ENCODE assay signal across 12 cellular contexts in the genomic region with DNA sequence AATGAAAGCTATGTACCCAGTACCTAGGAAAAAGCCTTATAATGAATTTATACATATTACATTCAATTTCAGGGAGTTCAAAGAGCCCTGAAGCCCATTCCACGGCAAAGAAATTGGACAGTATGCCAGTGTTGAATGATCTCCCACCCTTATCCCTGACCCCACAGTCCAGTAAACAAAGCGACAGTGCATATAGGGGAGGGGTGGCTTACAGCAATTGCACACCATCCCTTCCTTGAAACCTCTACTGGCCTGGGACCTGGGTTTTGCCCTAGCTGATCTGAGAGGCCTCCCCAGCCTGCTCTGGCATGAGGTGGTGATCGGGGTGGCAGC. TPM values are rescaled to one million over a fixed set of nuclear protein-coding genes. Genes with fewer than 3 reads are reported as not detected.
DNase-seq lines count a peak whose midpoint lies in the region; ATAC-seq, FAIRE-seq and TF ChIP-seq lines count a peak whose summit lies in the region.
"Had no signal": no experiment of that assay in that cellular context is flagged by ENCODE, and none has a peak within 500 bp of the region (broad histone marks: within the 10 kb centered on the region; RNA-seq: fewer than 3 reads in every experiment).

No MANE protein-coding gene starts in this region.

- peak overlapping the region; percentile 30; the same call in 1 of the 2 replicates for H2BK20ac ChIP-seq in IMR-90 (ENCODE audit: low read depth, low read length)

- H3K4me3 ChIP-seq in IMR-90 (ENCODE audit: insufficient read depth, low read depth, low read length) (no peak overlapping the region), brain microvascular endothelial cell (ENCODE audit: low read depth, low read length) (no peak overlapping the region), HepG2 (replicated peaks in 1 of 3; ENCODE audit: insufficient read depth in 1 of 3, low read depth in 2 of 3, low read length in 3 of 3) (peak overlapping the region; percentile 23 to 64 (median 37); a peak in 4 of 6 replicates), trophoblast cell (ENCODE audit: low read depth, low read length) (no peak overlapping the region)

- dilution Hi-C loops in IMR-90 (cut with HindIII; ENCODE audit: low sequenced_read_pairs, unreplicated experiment): no loop called here

- H3K18ac ChIP-seq in IMR-90 (ENCODE audit: low read depth, low read length): no peak overlapping the region
- peak overlapping the region; percentile 70 for H3K18ac ChIP-seq in trophoblast cell (ENCODE audit: low read length)

- peak overlapping the region; percentile 73 for H2BK12ac ChIP-seq in trophoblast cell (ENCODE audit: low read length)

- H3K14ac ChIP-seq in IMR-90 (replicated peaks; ENCODE audit: low read depth, low read length) (no peak overlapping the region), trophoblast cell (ENCODE audit: low read length) (peak overlapping the region; percentile 66)

- H4K20me1 ChIP-seq in IMR-90 (ENCODE audit: insufficient read depth, low read length) (no peaks in the 10 kb centered on the region), HepG2 (ENCODE audit: insufficient read depth, low read length) (no peaks in the 10 kb centered on the region)

- H3K9ac ChIP-seq in IMR-90 (ENCODE audit: low read depth, low read length) (no peak overlapping the region), HepG2 (ENCODE audit: insufficient read depth, low read depth, low read length) (no peak overlapping the region), trophoblast cell (ENCODE audit: low read length) (no peak overlapping the region)

- H3K4me1 ChIP-seq in IMR-90 (ENCODE audit: control insufficient read depth, insufficient read depth, low read length) (peaks cover 15% of the 10 kb centered on the region), HepG2 (ENCODE audit: insufficient read depth, low read length) (peaks cover 90% of the 10 kb centered on the region), trophoblast cell (ENCODE audit: control insufficient read depth in 1 of 2, insufficient read depth in 2 of 2, low read length in 2 of 2) (peaks cover 23 to 24% of the 10 kb centered on the region in 2 experiments)

- TF ChIP-seq EP300 in HepG2 (IDR thresholded peaks at IDR 0.05; ENCODE audit: low read depth in 2 of 2, low read length in 2 of 2) (no peak), HepG2 (CRISPR knock-in tag; IDR thresholded peaks at IDR 0.05; ENCODE audit: borderline replicate concordance) (no peak)

- no peaks in the 10 kb centered on the region for H3K79me2 ChIP-seq in HepG2 (ENCODE audit: insufficient read depth, low read length)
- no peaks in the 10 kb centered on the region for H3K79me2 ChIP-seq in trophoblast cell (ENCODE audit: control insufficient read depth, insufficient read depth, low read length, poor library complexity)

- POLR2A ChIA-PET in IMR-90 (lab: Charles Lee; ENCODE audit: unreplicated experiment) (no interaction called here), HepG2 (lab: Yijun Ruan, JAX) (interaction anchor here (1.1 to 3.7 kb wide), 7 partner anchors 10 to 115 kb away, joined by 3 to 52 read pairs (median 4); partner anchors contain the start of genes DDX23 and RND1)

- H4K91ac ChIP-seq in IMR-90 (ENCODE audit: insufficient read depth, low read depth, low read length) (no peak overlapping the region; the same call in 1 of the 2 replicates), trophoblast cell (ENCODE audit: low read depth, low read length) (peak overlapping the region; percentile 98)

- FAIRE-seq in HepG2 (lab: Jason Lieb, UNC): no peak
- FAIRE-seq in HTR-8/SVneo (lab: Jason Lieb, UNC): no peak

- H3K4me2 ChIP-seq in IMR-90 (ENCODE audit: low read depth, low read length): no peak overlapping the region
- H3K4me2 ChIP-seq in HepG2 (ENCODE audit: low read depth, low read length): peak overlapping the region; percentile 93
- H3K4me2 ChIP-seq in trophoblast cell (ENCODE audit: low read length): peak overlapping the region; percentile 37

- H4K5ac ChIP-seq in IMR-90 (ENCODE audit: low read depth, low read length): no peak overlapping the region; the same call in 1 of the 2 replicates

- H3K23ac ChIP-seq in IMR-90 (ENCODE audit: low read depth, low read length) (0 out of 2 replicates have a peak overlapping the region, but pooled peaks have one; percentile 6), trophoblast cell (ENCODE audit: low read length) (no peak overlapping the region)

- H2AK9ac ChIP-seq in IMR-90 (replicated peaks; ENCODE audit: low read depth, low read length, poor library complexity): no peak overlapping the region

- BruUV-seq in IMR-90 (replicated peaks; lab: Mats Ljungman, UMichigan) (no TSS peak), HepG2 (replicated peaks; lab: Mats Ljungman, UMichigan) (no TSS peak)

- H3K9me3 ChIP-seq in IMR-90 (ENCODE audit: control insufficient read depth, insufficient read depth, low read length): no peaks in the 10 kb centered on the region
- no peaks in the 10 kb centered on the region for H3K9me3 ChIP-seq in HepG2 (ENCODE audit: low read length)
- H3K9me3 ChIP-seq in trophoblast cell (ENCODE audit: insufficient read depth, low read depth, low read length): no peaks in the 10 kb centered on the region

- H4K8ac ChIP-seq in IMR-90 (ENCODE audit: low read depth in 2 of 2, low read length in 2 of 2) (peak overlapping the region in 1 of 2 experiments; percentile 30; a peak in 1 of 4 replicates), trophoblast cell (ENCODE audit: low read depth, low read length) (peak overlapping the region; percentile 60)

- H4K12ac ChIP-seq in trophoblast cell (ENCODE audit: low read depth, low read length): peak overlapping the region; percentile 29

- no peak for TF ChIP-seq RAD21 in IMR-90 (IDR thresholded peaks at IDR 0.05; ENCODE audit: low read length)
- no peak for TF ChIP-seq RAD21 in HepG2 (CRISPR knock-in tag; IDR thresholded peaks at IDR 0.05)

- no peak for ATAC-seq in IMR-90 (ENCODE audit: low read depth)
- ATAC-seq in HepG2: peak; percentile 57
- ATAC-seq in GM18858 (IDR thresholded peaks at IDR 0.05; ENCODE audit: unreplicated experiment): no peak
- ATAC-seq in GM21360 (IDR thresholded peaks at IDR 0.05; ENCODE audit: unreplicated experiment): no peak

- H2BK5ac ChIP-seq in IMR-90 (ENCODE audit: low read depth, low read length, poor library complexity, severe bottlenecking) (no peak overlapping the region), trophoblast cell (ENCODE audit: low read depth, low read length, poor library complexity) (peak overlapping the region; percentile 92)

- H3K36me3 ChIP-seq in IMR-90 (ENCODE audit: control insufficient read depth, insufficient read depth, low read length): no peaks in the 10 kb centered on the region
- no peaks in the 10 kb centered on the region for H3K36me3 ChIP-seq in brain microvascular endothelial cell (replicated peaks)
- H3K36me3 ChIP-seq in HepG2 (replicated peaks in 1 of 2; ENCODE audit: control insufficient read depth in 1 of 2, insufficient read depth in 2 of 2, low read length in 2 of 2): no peaks in the 10 kb centered on the region
- H3K36me3 ChIP-seq in trophoblast cell (ENCODE audit: control insufficient read depth in 1 of 2, insufficient read depth in 2 of 2, low read length in 2 of 2): no peaks in the 10 kb centered on the region

- WGBS in IMR-90 (ENCODE audit: extremely low coverage in 2 of 2, insufficient read length in 1 of 2), 2 experiments: no CpG with 5 or more reads among the region's 3 CpGs
- WGBS in HepG2 (ENCODE audit: low lambda C conversion rate): 5% methylated on average over 2 of the region's 3 CpGs
- no CpG with 5 or more reads among the region's 3 CpGs for WGBS in trophoblast cell (ENCODE audit: extremely low coverage, insufficient coverage, insufficient read length)

- no peak overlapping the region for H2AFZ ChIP-seq in IMR-90 (replicated peaks; ENCODE audit: low read length, poor library complexity)
- H2AFZ ChIP-seq in HepG2 (ENCODE audit: low read length): no peak overlapping the region
- H2AFZ ChIP-seq in trophoblast cell (ENCODE audit: insufficient read depth, low read length, poor library complexity): peak overlapping the region; percentile 18

- no peaks in the 10 kb centered on the region for H3K79me1 ChIP-seq in IMR-90 (ENCODE audit: low read depth in 1 of 2, low read length in 2 of 2)
- peaks cover 21% of the 10 kb centered on the region for H3K79me1 ChIP-seq in trophoblast cell (ENCODE audit: low read length)

- peaks cover 10% of the 10 kb centered on the region for H3K27me3 ChIP-seq in IMR-90 (ENCODE audit: control insufficient read depth, insufficient read depth, low read length)
- no peaks in the 10 kb centered on the region for H3K27me3 ChIP-seq in brain microvascular endothelial cell (replicated peaks)
- peaks cover 2 to 19% of the 10 kb centered on the region in 2 experiments; a peak in 3 of 5 replicates for H3K27me3 ChIP-seq in HepG2 (ENCODE audit: control insufficient read depth in 1 of 2, insufficient read depth in 2 of 2, low read length in 2 of 2)
- no peaks in the 10 kb centered on the region for H3K27me3 ChIP-seq in trophoblast cell (ENCODE audit: insufficient read depth, low read length)

- no peak overlapping the region for H3K56ac ChIP-seq in IMR-90 (ENCODE audit: extremely low read depth, insufficient read depth, low read length)

- H2BK120ac ChIP-seq in IMR-90 (ENCODE audit: low read depth, low read length) (peak overlapping the region; percentile 53; the same call in 1 of the 2 replicates), trophoblast cell (ENCODE audit: insufficient read depth, low read length, poor library complexity) (peak overlapping the region; percentile 95)

- TF ChIP-seq POLR2A in IMR-90 (IDR thresholded peaks at IDR 0.05; ENCODE audit: low read depth, low read length) (no peak), HepG2 (IDR thresholded peaks at IDR 0.05; ENCODE audit: insufficient read depth in 1 of 2, low read depth in 2 of 2, low read length in 2 of 2) (no peak)

- H2BK15ac ChIP-seq in IMR-90 (ENCODE audit: low read depth, low read length): peak overlapping the region; percentile 14; the same call in 1 of the 3 replicates

- in situ Hi-C loops in IMR-90 (cut with MboI; ENCODE audit: low sequenced_read_pairs) (no loop called here), brain microvascular endothelial cell (cut with HindIII; ENCODE audit: low pct_ligation_motif_present, low sequenced_read_pairs) (no loop called here), HepG2 (cut with HindIII; ENCODE audit: extremely low pct_ligation_motif_present, low pct_unique_long_range_greater_than_20kb) (no loop called here)

- H3K4ac ChIP-seq in IMR-90 (ENCODE audit: low read depth, low read length): no peak overlapping the region
- H3K4ac ChIP-seq in trophoblast cell (ENCODE audit: low read depth, low read length): peak overlapping the region; percentile 43

- intact Hi-C loops in IMR-90 (cut with micrococcal nuclease): no loop called here
- intact Hi-C loops in HepG2 (cut with micrococcal nuclease; ENCODE audit: unreplicated experiment): loop anchor here (1.0 to 2.0 kb wide), 2 partner anchors 16 to 201 kb away; partner anchors contain the start of gene KANSL2

- no peak for TF ChIP-seq CTCF in IMR-90 (conservative IDR thresholded peaks at IDR 0.05; ENCODE audit: low read depth, low read length)
- no peak for TF ChIP-seq CTCF in brain microvascular endothelial cell (IDR thresholded peaks at IDR 0.05; ENCODE audit: low read depth, low read length, missing control alignments)
- TF ChIP-seq CTCF in HepG2 (CRISPR knock-in tag; IDR thresholded peaks at IDR 0.05): no peak

- no peak overlapping the region; the same call in 1 of the 2 replicates for H2AK5ac ChIP-seq in IMR-90 (ENCODE audit: low read depth, low read length)
- H2AK5ac ChIP-seq in trophoblast cell (ENCODE audit: low read length): peak overlapping the region; percentile 44

- no peak overlapping the region for H3K27ac ChIP-seq in IMR-90 (ENCODE audit: insufficient read depth, low read length)
- H3K27ac ChIP-seq in brain microvascular endothelial cell: peak overlapping the region; percentile 73
- no peak overlapping the region for H3K27ac ChIP-seq in HepG2 (ENCODE audit: extremely low read length, insufficient read depth, low read length)
- H3K27ac ChIP-seq in trophoblast cell (ENCODE audit: low read depth, low read length): peak overlapping the region; percentile 95

- H3K9me1 ChIP-seq in IMR-90 (ENCODE audit: insufficient read depth, low read length): no peaks in the 10 kb centered on the region; the same call in 1 of the 2 replicates

- CTCF ChIA-PET in IMR-90 (lab: Yijun Ruan, JAX): interaction anchor here (1.0 to 2.7 kb wide), 3 partner anchors 7 to 30 kb away, joined by 3 to 11 read pairs (median 5); no protein-coding TSS in a partner anchor
- CTCF ChIA-PET in HepG2 (lab: Yijun Ruan, JAX; ENCODE audit: low intra/inter-chr PET ratio, low total read pairs): no interaction called here

- no peak for DNase-seq in IMR-90
- no peak for DNase-seq in brain microvascular endothelial cell
- no peak for DNase-seq in HepG2 (ENCODE audit: low spot score)
- DNase-seq in trophoblast cell: no peak
- no peak for DNase-seq in GM19240 (ENCODE audit: insufficient read length, low spot score)
- DNase-seq in HTR-8/SVneo (ENCODE audit: insufficient read length, low spot score): no peak
- DNase-seq: activated CD4-positive, alpha-beta T cell treated with anti-CD3 and anti-CD28 coated beads, Interleukin-2, amount 10 ng/mL, durations not matched to agents 24 days and 14 days; activated T-cell treated with anti-CD3 and anti-CD28 coated beads, Interleukin-2, amount 50 U/mL, for 1 hour; cerebellar nuclear complex; substantia nigra had no signal

RNA-seq across cellular contexts. Expression of gene RND1, which starts 17.3 kb away (rescaled TPM):
- total RNA-seq in IMR-90 (2012; rRNA removed) (under 0.01 TPM in 1 of 2 replicates, not detected in the other), HepG2 (2016; rRNA removed; fragmentation: Illumina TruSeq; extraction: Trizol) (1.8 and 2.2 TPM in 2 replicates)
- polyA plus RNA-seq in IMR-90 (2012; rRNA removed) (0.21 and 0.26 TPM in 2 replicates), HepG2 (2011; rRNA removed) (1.9 and 2.8 TPM in 2 replicates)
- polyA plus RNA-seq in IMR-90 (2012; cell fraction: cytosol; rRNA removed): 0.13 and 0.62 TPM in 2 replicates
- polyA plus RNA-seq in IMR-90 (2012; cell fraction: nucleus; rRNA removed; ENCODE audit: low replicate concordance): 0.17 and 0.31 TPM in 2 replicates
- total RNA-seq in HepG2 (2016; cell fraction: cytosol; rRNA removed; fragmentation: Illumina TruSeq; extraction: Trizol; ENCODE audit: low read depth): 0.88 and 1.9 TPM in 2 replicates
- total RNA-seq in HepG2 (2016; cell fraction: insoluble cytoplasmic fraction; rRNA removed; fragmentation: Illumina TruSeq; extraction: Trizol): 2.5 and 2.9 TPM in 2 replicates
- 1.2 and 1.4 TPM in 2 replicates for total RNA-seq in HepG2 (2016; cell fraction: membrane; rRNA removed; fragmentation: Illumina TruSeq; extraction: Trizol)
- total RNA-seq in HepG2 (2016; cell fraction: nucleus; rRNA removed; fragmentation: Illumina TruSeq; extraction: Trizol): 1.9 and 3.0 TPM in 2 replicates
- 1.3 and 2.0 TPM in 2 replicates for polyA plus RNA-seq in HepG2 (2011; cell fraction: cytosol; rRNA removed)
- polyA plus RNA-seq in HepG2 (2011; cell fraction: nucleus; rRNA removed): 1.8 and 1.9 TPM in 2 replicates
- 0.71 and 1.1 TPM in 2 replicates for polyA plus RNA-seq in HepG2 (2012)
- 0.32 and 0.35 TPM in 2 replicates for polyA plus RNA-seq in HepG2 (2016; cell fraction: cytosol; fragmentation: Illumina TruSeq; extraction: Trizol; ENCODE audit: low read depth)
- polyA plus RNA-seq in HepG2 (2016; cell fraction: insoluble cytoplasmic fraction; fragmentation: Illumina TruSeq; extraction: Trizol; ENCODE audit: low read depth): 2.7 and 3.6 TPM in 2 replicates
- 0.64 and 0.78 TPM in 2 replicates for polyA plus RNA-seq in HepG2 (2016; cell fraction: membrane; fragmentation: Illumina TruSeq; extraction: Trizol; ENCODE audit: low read depth)
- 3.6 and 3.8 TPM in 2 replicates for polyA plus RNA-seq in HepG2 (2016; cell fraction: nucleus; fragmentation: Illumina TruSeq; extraction: Trizol; ENCODE audit: insufficient read depth, low read depth)
- 1.0 and 2.6 TPM in 2 replicates for polyA minus RNA-seq in HepG2 (2011; rRNA and poly(A)+ RNA removed; ENCODE audit: low replicate concordance)
- polyA minus RNA-seq in HepG2 (2011; cell fraction: cytosol; rRNA and poly(A)+ RNA removed): 0.59 and 1.2 TPM in 2 replicates
- 0.90 and 3.6 TPM in 2 replicates for polyA minus RNA-seq in HepG2 (2011; cell fraction: nucleus; rRNA and poly(A)+ RNA removed)
- polyA plus RNA-seq in trophoblast cell (2013): 1.3 and 1.7 TPM in 2 replicates

RNA-seq across cellular contexts. Expression of gene DDX23, which starts 31.0 kb away (rescaled TPM):
- total RNA-seq in IMR-90 (2012; rRNA removed): 81.9 and 92.5 TPM in 2 replicates
- 59.1 and 61.8 TPM in 2 replicates for polyA plus RNA-seq in IMR-90 (2012; rRNA removed)
- polyA plus RNA-seq in IMR-90 (2012; cell fraction: cytosol; rRNA removed): 26.3 and 32.9 TPM in 2 replicates
- 69.4 and 141 TPM in 2 replicates for polyA plus RNA-seq in IMR-90 (2012; cell fraction: nucleus; rRNA removed; ENCODE audit: low replicate concordance)
- total RNA-seq in HepG2 (2016; rRNA removed; fragmentation: Illumina TruSeq; extraction: Trizol): 81.5 and 90.0 TPM in 2 replicates
- total RNA-seq in HepG2 (2016; cell fraction: cytosol; rRNA removed; fragmentation: Illumina TruSeq; extraction: Trizol; ENCODE audit: low read depth): 13.0 and 13.4 TPM in 2 replicates
- 81.4 and 90.7 TPM in 2 replicates for total RNA-seq in HepG2 (2016; cell fraction: insoluble cytoplasmic fraction; rRNA removed; fragmentation: Illumina TruSeq; extraction: Trizol)
- total RNA-seq in HepG2 (2016; cell fraction: membrane; rRNA removed; fragmentation: Illumina TruSeq; extraction: Trizol): 17.1 and 20.2 TPM in 2 replicates
- 66.5 and 79.7 TPM in 2 replicates for total RNA-seq in HepG2 (2016; cell fraction: nucleus; rRNA removed; fragmentation: Illumina TruSeq; extraction: Trizol)
- polyA plus RNA-seq in HepG2 (2011; rRNA removed): 35.7 and 42.2 TPM in 2 replicates
- 28.4 and 30.1 TPM in 2 replicates for polyA plus RNA-seq in HepG2 (2011; cell fraction: cytosol; rRNA removed)
- 114 and 128 TPM in 2 replicates for polyA plus RNA-seq in HepG2 (2011; cell fraction: nucleus; rRNA removed)
- polyA plus RNA-seq in HepG2 (2012): 43.8 and 55.5 TPM in 2 replicates
- 2.6 and 3.7 TPM in 2 replicates for polyA plus RNA-seq in HepG2 (2016; cell fraction: cytosol; fragmentation: Illumina TruSeq; extraction: Trizol; ENCODE audit: low read depth)
- 62.7 and 67.1 TPM in 2 replicates for polyA plus RNA-seq in HepG2 (2016; cell fraction: insoluble cytoplasmic fraction; fragmentation: Illumina TruSeq; extraction: Trizol; ENCODE audit: low read depth)
- polyA plus RNA-seq in HepG2 (2016; cell fraction: membrane; fragmentation: Illumina TruSeq; extraction: Trizol; ENCODE audit: low read depth): 8.1 and 9.8 TPM in 2 replicates
- 132 TPM in 2 replicates for polyA plus RNA-seq in HepG2 (2016; cell fraction: nucleus; fragmentation: Illumina TruSeq; extraction: Trizol; ENCODE audit: insufficient read depth, low read depth)
- 29.9 and 100 TPM in 2 replicates for polyA minus RNA-seq in HepG2 (2011; rRNA and poly(A)+ RNA removed; ENCODE audit: low replicate concordance)
- 11.7 and 12.4 TPM in 2 replicates for polyA minus RNA-seq in HepG2 (2011; cell fraction: cytosol; rRNA and poly(A)+ RNA removed)
- 55.9 and 69.0 TPM in 2 replicates for polyA minus RNA-seq in HepG2 (2011; cell fraction: nucleus; rRNA and poly(A)+ RNA removed)
- 67.7 and 72.6 TPM in 2 replicates for polyA plus RNA-seq in trophoblast cell (2013)

RNA-seq across cellular contexts. Expression of gene FKBP11, which starts 42.4 kb away (rescaled TPM):
- total RNA-seq in IMR-90 (2012; rRNA removed) (4.7 and 5.0 TPM in 2 replicates), HepG2 (2016; rRNA removed; fragmentation: Illumina TruSeq; extraction: Trizol) (6.0 and 15.5 TPM in 2 replicates)
- polyA plus RNA-seq in IMR-90 (2012; rRNA removed) (40.0 and 44.1 TPM in 2 replicates), HepG2 (2011; rRNA removed) (19.4 and 24.2 TPM in 2 replicates)
- 24.1 and 44.7 TPM in 2 replicates for polyA plus RNA-seq in IMR-90 (2012; cell fraction: cytosol; rRNA removed)
- 111 and 137 TPM in 2 replicates for polyA plus RNA-seq in IMR-90 (2012; cell fraction: nucleus; rRNA removed; ENCODE audit: low replicate concordance)
- total RNA-seq in HepG2 (2016; cell fraction: cytosol; rRNA removed; fragmentation: Illumina TruSeq; extraction: Trizol; ENCODE audit: low read depth): 4.2 and 6.5 TPM in 2 replicates
- 5.5 and 12.8 TPM in 2 replicates for total RNA-seq in HepG2 (2016; cell fraction: insoluble cytoplasmic fraction; rRNA removed; fragmentation: Illumina TruSeq; extraction: Trizol)
- total RNA-seq in HepG2 (2016; cell fraction: membrane; rRNA removed; fragmentation: Illumina TruSeq; extraction: Trizol): 3.1 and 4.5 TPM in 2 replicates
- 15.3 and 19.2 TPM in 2 replicates for total RNA-seq in HepG2 (2016; cell fraction: nucleus; rRNA removed; fragmentation: Illumina TruSeq; extraction: Trizol)
- 14.4 and 16.8 TPM in 2 replicates for polyA plus RNA-seq in HepG2 (2011; cell fraction: cytosol; rRNA removed)
- polyA plus RNA-seq in HepG2 (2011; cell fraction: nucleus; rRNA removed): 32.6 and 35.0 TPM in 2 replicates
- polyA plus RNA-seq in HepG2 (2012): 12.9 and 14.4 TPM in 2 replicates
- polyA plus RNA-seq in HepG2 (2016; cell fraction: cytosol; fragmentation: Illumina TruSeq; extraction: Trizol; ENCODE audit: low read depth): 4.6 and 5.1 TPM in 2 replicates
- polyA plus RNA-seq in HepG2 (2016; cell fraction: insoluble cytoplasmic fraction; fragmentation: Illumina TruSeq; extraction: Trizol; ENCODE audit: low read depth): 10.0 and 12.0 TPM in 2 replicates
- polyA plus RNA-seq in HepG2 (2016; cell fraction: membrane; fragmentation: Illumina TruSeq; extraction: Trizol; ENCODE audit: low read depth): 4.5 and 4.9 TPM in 2 replicates
- polyA plus RNA-seq in HepG2 (2016; cell fraction: nucleus; fragmentation: Illumina TruSeq; extraction: Trizol; ENCODE audit: insufficient read depth, low read depth): 55.0 and 59.9 TPM in 2 replicates
- polyA minus RNA-seq in HepG2 (2011; rRNA and poly(A)+ RNA removed; ENCODE audit: low replicate concordance): 11.0 and 47.3 TPM in 2 replicates
- polyA minus RNA-seq in HepG2 (2011; cell fraction: cytosol; rRNA and poly(A)+ RNA removed): 5.6 and 6.8 TPM in 2 replicates
- polyA minus RNA-seq in HepG2 (2011; cell fraction: nucleus; rRNA and poly(A)+ RNA removed): 10.8 and 15.2 TPM in 2 replicates
- polyA plus RNA-seq in trophoblast cell (2013): 111 and 113 TPM in 2 replicates

Comparison
In these comparisons a context has a peak if more than half of its experiments do, and no peak if none do; other contexts are left out.
1. H3K27ac ChIP-seq: peak in brain microvascular endothelial cell (single experiment) and trophoblast cell (single experiment); none in IMR-90 (single experiment) and HepG2 (single experiment).
2. H3K4me3 ChIP-seq: peak in HepG2 (3 of 3); none in IMR-90 (single experiment), brain microvascular endothelial cell (single experiment) and trophoblast cell (single experiment).